Comparison of ENCODE assay signal across 18 cellular contexts in the genomic region with DNA sequence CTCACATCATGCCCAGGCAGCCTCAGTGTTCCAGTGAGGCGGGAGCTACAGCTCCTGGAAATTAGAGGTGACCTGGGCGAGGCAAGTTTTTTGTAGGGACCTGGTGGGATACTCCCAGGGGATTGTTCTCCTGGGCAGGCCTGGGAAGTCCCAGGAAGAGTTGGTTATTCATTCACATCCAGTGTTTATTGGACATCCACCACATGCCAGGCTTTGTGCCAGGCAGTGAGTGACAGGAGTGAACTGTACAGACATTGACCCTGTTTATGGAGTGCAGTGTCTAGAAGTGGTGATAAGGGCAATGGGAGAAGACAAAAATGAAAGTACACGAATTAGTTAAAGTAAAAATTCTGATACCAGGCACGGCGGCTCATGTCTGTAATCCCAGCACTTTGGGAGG. TPM values are rescaled to one million over a fixed set of nuclear protein-coding genes. Genes with fewer than 3 reads are reported as not detected.
A peak's percentile ranks its signal among the peaks of the same experiment; 100 is the strongest.
DNase-seq lines count a peak whose midpoint lies in the region; ATAC-seq, FAIRE-seq and TF ChIP-seq lines count a peak whose summit lies in the region.
"Had no signal": no experiment of that assay in that cellular context is flagged by ENCODE, and none has a peak within 500 bp of the region (broad histone marks: within the 10 kb centered on the region; RNA-seq: fewer than 3 reads in every experiment).

No MANE protein-coding gene starts in this region.

- H3K27me3 ChIP-seq in IMR-90 (ENCODE audit: control insufficient read depth, insufficient read depth, low read length) (peaks cover 2% of the 10 kb centered on the region; the same call in 1 of the 2 replicates), small intestine (ENCODE audit: control insufficient read depth in 2 of 2, insufficient read depth in 2 of 2, low read length in 2 of 2) (no peaks in the 10 kb centered on the region)
- H3K27me3 ChIP-seq: BE2C had no signal

- H3K14ac ChIP-seq in IMR-90 (replicated peaks; ENCODE audit: low read depth, low read length) = no peak overlapping the region

- TF ChIP-seq RAD21 in IMR-90 (IDR thresholded peaks at IDR 0.05; ENCODE audit: low read length) = no peak

- H3K4me3 ChIP-seq in IMR-90 (ENCODE audit: insufficient read depth, low read depth, low read length) = no peak overlapping the region
- no peak overlapping the region for H3K4me3 ChIP-seq in small intestine (ENCODE audit: low read depth in 1 of 2, low read length in 2 of 2)

- in situ Hi-C loops in IMR-90 (cut with MboI; ENCODE audit: low sequenced_read_pairs) = loop anchor here (10.0 to 25.0 kb wide), 3 partner anchors 411 to 839 kb away; partner anchors contain the start of genes FBXO7 and TIMP3

- H3K79me1 ChIP-seq in IMR-90 (ENCODE audit: low read depth in 1 of 2, low read length in 2 of 2) = no peaks in the 10 kb centered on the region

- H2BK20ac ChIP-seq in IMR-90 (ENCODE audit: low read depth, low read length) = no peak overlapping the region

- no peak overlapping the region for H4K5ac ChIP-seq in IMR-90 (ENCODE audit: low read depth, low read length)

- no peak for TF ChIP-seq POLR2A in IMR-90 (IDR thresholded peaks at IDR 0.05; ENCODE audit: low read depth, low read length)

- no peak overlapping the region for H3K27ac ChIP-seq in IMR-90 (ENCODE audit: insufficient read depth, low read length)
- H3K27ac ChIP-seq in VCaP = peak overlapping the region; percentile 13; the same call in 1 of the 2 replicates
- peak overlapping the region; percentile 59 to 66 for H3K27ac ChIP-seq in small intestine (ENCODE audit: low read depth in 1 of 2, low read length in 1 of 2)

- TF ChIP-seq CTCF in IMR-90 (conservative IDR thresholded peaks at IDR 0.05; ENCODE audit: low read depth, low read length) (no peak), VCaP (conservative IDR thresholded peaks at IDR 0.05) (no peak)

- dilution Hi-C loops in IMR-90 (cut with HindIII; ENCODE audit: low sequenced_read_pairs, unreplicated experiment) = no loop called here

- no peak overlapping the region for H3K18ac ChIP-seq in IMR-90 (ENCODE audit: low read depth, low read length)

- intact Hi-C loops in IMR-90 (cut with micrococcal nuclease) = loop anchor here (5.0 kb wide), 1 partner anchor 416 kb away; no protein-coding TSS in a partner anchor

- H3K9me1 ChIP-seq in IMR-90 (ENCODE audit: insufficient read depth, low read length) = no peaks in the 10 kb centered on the region

- POLR2A ChIA-PET in IMR-90 (lab: Charles Lee; ENCODE audit: unreplicated experiment) = no interaction called here

- no peak overlapping the region for H2AK9ac ChIP-seq in IMR-90 (replicated peaks; ENCODE audit: low read depth, low read length, poor library complexity)

- no peak overlapping the region for H3K23ac ChIP-seq in IMR-90 (ENCODE audit: low read depth, low read length)

- no peak overlapping the region for H2BK5ac ChIP-seq in IMR-90 (ENCODE audit: low read depth, low read length, poor library complexity, severe bottlenecking)

- no TSS peak for BruUV-seq in IMR-90 (replicated peaks; lab: Mats Ljungman, UMichigan)

- H3K4me2 ChIP-seq in IMR-90 (ENCODE audit: low read depth, low read length) = no peak overlapping the region

- no CpG with 5 or more reads among the region's 5 CpGs for WGBS in IMR-90 (ENCODE audit: extremely low coverage in 2 of 2, insufficient read length in 1 of 2), 2 experiments
- WGBS in small intestine, 3 donors = 19 to 48% (median 30%) methylated on average over 5 of the region's 5 CpGs

- peak overlapping the region; percentile 32 for H2AFZ ChIP-seq in IMR-90 (replicated peaks; ENCODE audit: low read length, poor library complexity)

- H3K36me3 ChIP-seq in IMR-90 (ENCODE audit: control insufficient read depth, insufficient read depth, low read length) (no peaks in the 10 kb centered on the region), small intestine (ENCODE audit: control insufficient read depth in 2 of 2, insufficient read depth in 2 of 2, low read length in 2 of 2) (no peaks in the 10 kb centered on the region)
- H3K36me3 ChIP-seq: BE2C had no signal

- H2AK5ac ChIP-seq in IMR-90 (ENCODE audit: low read depth, low read length) = no peak overlapping the region

- H3K9me3 ChIP-seq in IMR-90 (ENCODE audit: control insufficient read depth, insufficient read depth, low read length) = no peaks in the 10 kb centered on the region
- H3K9me3 ChIP-seq in small intestine (ENCODE audit: control insufficient read depth, low read depth) = no peaks in the 10 kb centered on the region
- H3K9me3 ChIP-seq: BE2C had no signal

- H3K9ac ChIP-seq in IMR-90 (ENCODE audit: low read depth, low read length) = no peak overlapping the region

- no peaks in the 10 kb centered on the region for H4K20me1 ChIP-seq in IMR-90 (ENCODE audit: insufficient read depth, low read length)

- H3K4me1 ChIP-seq in IMR-90 (ENCODE audit: control insufficient read depth, insufficient read depth, low read length) (no peaks in the 10 kb centered on the region), small intestine (ENCODE audit: control insufficient read depth in 2 of 2, insufficient read depth in 1 of 2, low read depth in 1 of 2, low read length in 1 of 2) (peaks cover 0 to 7% of the 10 kb centered on the region in 2 donors)
- H3K4me1 ChIP-seq: BE2C had no signal

- H2BK120ac ChIP-seq in IMR-90 (ENCODE audit: low read depth, low read length) = no peak overlapping the region

- H3K4ac ChIP-seq in IMR-90 (ENCODE audit: low read depth, low read length) = no peak overlapping the region

- FAIRE-seq in small intestine (lab: Jason Lieb, UNC) (no peak), HTR-8/SVneo (lab: Jason Lieb, UNC) (no peak)

- DNase-seq in IMR-90 = no peak
- peak; percentile 11 for DNase-seq in kidney glomerular epithelial cell (lab: John Stamatoyannopoulos, UW)
- DNase-seq in small intestine = peak; percentile 98
- no peak for DNase-seq in amniotic stem cell (lab: John Stamatoyannopoulos, UW)
- no peak for DNase-seq in HTR-8/SVneo (ENCODE audit: insufficient read length, low spot score)
- DNase-seq in NCI-H69 (lab: John Stamatoyannopoulos, UW) = no peak
- DNase-seq: BE2C; CD8-positive, alpha-beta memory T cell; DMS 273 treated with DMSO at 0.1 percent for 48 hours; GOT3; NCI-H1092; NCI-H1694; NCI-H2107; NCI-H345; NCI-H526 treated with DMSO at 0.1 percent for 48 hours; PC-3 had no signal

- no peak overlapping the region for H2BK15ac ChIP-seq in IMR-90 (ENCODE audit: low read depth, low read length)

- no peak overlapping the region for H3K56ac ChIP-seq in IMR-90 (ENCODE audit: extremely low read depth, insufficient read depth, low read length)

- no peak overlapping the region for H4K91ac ChIP-seq in IMR-90 (ENCODE audit: insufficient read depth, low read depth, low read length)

- no peak overlapping the region for H4K8ac ChIP-seq in IMR-90 (ENCODE audit: low read depth in 2 of 2, low read length in 2 of 2)

- CTCF ChIA-PET in IMR-90 (lab: Yijun Ruan, JAX) = no interaction called here

- ATAC-seq in IMR-90 (ENCODE audit: low read depth) = no peak
- ATAC-seq: PC-3, SK-N-SH treated with all-trans-retinoic acid at 6 μM for 48 hours had no signal

TF ChIP-seq in IMR-90, 13 proteins besides CTCF, POLR2A, EP300 and RAD21:
- no peak for TF ChIP-seq RCOR1 (IDR thresholded peaks at IDR 0.05; ENCODE audit: insufficient replicate concordance, low read length)
- TF ChIP-seq MXI1 (IDR thresholded peaks at IDR 0.05; ENCODE audit: borderline replicate concordance, low read depth, low read length) = no peak
- TF ChIP-seq MAFK (IDR thresholded peaks at IDR 0.05; ENCODE audit: low read depth, low read length) = no peak
- TF ChIP-seq SMC3 (IDR thresholded peaks at IDR 0.05; ENCODE audit: low read depth, low read length) = no peak
- no peak for TF ChIP-seq NFE2L2 (IDR thresholded peaks at IDR 0.05; ENCODE audit: low read depth, low read length)
- no peak for TF ChIP-seq RFX5 (IDR thresholded peaks at IDR 0.05; ENCODE audit: low read depth, low read length)
- TF ChIP-seq USF2 (IDR thresholded peaks at IDR 0.05; ENCODE audit: low read depth, low read length) = no peak
- no peak for TF ChIP-seq ELK1 (IDR thresholded peaks at IDR 0.05; ENCODE audit: borderline replicate concordance, low read depth, low read length)
- TF ChIP-seq FOS (IDR thresholded peaks at IDR 0.05; ENCODE audit: low read depth, low read length) = no peak
- no peak for TF ChIP-seq MAZ (IDR thresholded peaks at IDR 0.05; ENCODE audit: borderline replicate concordance, low read depth, low read length)
- TF ChIP-seq BHLHE40 (IDR thresholded peaks at IDR 0.05; ENCODE audit: low read depth, low read length) = no peak
- no peak for TF ChIP-seq CEBPB (IDR thresholded peaks at IDR 0.05; ENCODE audit: low read depth, low read length)
- TF ChIP-seq CHD1 (IDR thresholded peaks at IDR 0.05; ENCODE audit: low read depth, low read length) = no peak

RNA-seq across cellular contexts. Expression of gene YWHAH, which starts 29.4 kb away (rescaled TPM):
- 173 and 186 TPM in 2 replicates for total RNA-seq in IMR-90 (2012; rRNA removed)
- 131 and 147 TPM in 2 replicates for polyA plus RNA-seq in IMR-90 (2012; rRNA removed)
- polyA plus RNA-seq in IMR-90 (2012; cell fraction: cytosol; rRNA removed) = 72.8 and 87.1 TPM in 2 replicates
- polyA plus RNA-seq in IMR-90 (2012; cell fraction: nucleus; rRNA removed; ENCODE audit: low replicate concordance) = 30.7 and 43.3 TPM in 2 replicates
- polyA plus RNA-seq in small intestine = 10 to 100 TPM; 81.0 to 99.1 (median 98.6) TPM

Comparison
In these comparisons a context has a peak if more than half of its experiments do, and no peak if none do; other contexts are left out.
1. DNase-seq: peak in kidney glomerular epithelial cell (single experiment) and small intestine (single experiment); none in IMR-90 (single experiment), amniotic stem cell (single experiment), HTR-8/SVneo (single experiment) and NCI-H69 (single experiment).